ENCODE assay signal across 9 cellular contexts in the genomic region with DNA sequence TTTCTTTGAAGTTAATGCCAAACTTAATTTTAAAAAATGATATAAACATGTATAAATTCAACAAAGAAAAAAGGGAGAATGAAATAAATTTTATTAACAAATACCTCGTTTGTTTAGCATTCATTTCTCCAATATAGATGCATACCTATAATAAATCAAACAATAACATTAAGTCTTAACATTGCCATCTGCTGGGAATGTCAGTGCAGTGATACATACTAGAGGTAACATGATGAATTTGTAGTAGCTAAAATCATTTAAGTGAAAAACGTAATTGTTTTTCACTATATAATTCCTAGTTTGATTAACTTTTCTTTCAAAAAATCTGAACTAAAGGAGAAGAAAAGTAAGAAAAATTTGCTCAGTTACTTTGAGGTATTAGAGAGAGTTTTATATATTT.
DNase-seq lines count a peak whose midpoint lies in the region; ATAC-seq, FAIRE-seq and TF ChIP-seq lines count a peak whose summit lies in the region.
"Had no signal": no experiment of that assay in that cellular context is flagged by ENCODE, and none has a peak within 500 bp of the region (broad histone marks: within the 10 kb centered on the region; RNA-seq: fewer than 3 reads in every experiment).

No MANE protein-coding gene starts in this region.

- no peaks in the 10 kb centered on the region for H3K27me3 ChIP-seq in CD4-positive, alpha-beta T cell (ENCODE audit: control insufficient read depth, insufficient read depth, low read length)
- H3K27me3 ChIP-seq in GM12878 (replicated peaks in 1 of 2; ENCODE audit: control insufficient read depth in 2 of 2, insufficient read depth in 2 of 2, low read length in 1 of 2): no peaks in the 10 kb centered on the region

- ATAC-seq in CD4-positive, alpha-beta T cell (ENCODE audit: poor library complexity): peak; percentile 36
- ATAC-seq in GM12878 (no peak), GM21723 (IDR thresholded peaks at IDR 0.05; ENCODE audit: unreplicated experiment) (no peak), GM21737 (IDR thresholded peaks at IDR 0.05; ENCODE audit: unreplicated experiment) (no peak)

- H3K4me3 ChIP-seq in GM12878: no peak overlapping the region
- H3K4me3 ChIP-seq: SK-N-MC had no signal

- no peaks in the 10 kb centered on the region for H3K36me3 Mint-ChIP-seq in CD4-positive, alpha-beta T cell (ENCODE audit: low read depth)
- H3K36me3 Mint-ChIP-seq in activated naive CD4-positive, alpha-beta T cell treated with anti-CD3 and anti-CD28 coated beads for 36 hours (ENCODE audit: low read depth): peaks cover 8% of the 10 kb centered on the region

- no peak for DNase-seq in CD4-positive, alpha-beta T cell
- peak; percentile 47 for DNase-seq in HT-29 (ENCODE audit: low spot score)
- DNase-seq in GM12878 (ENCODE audit: low read depth, low spot score): no peak
- DNase-seq in kidney glomerular epithelial cell (lab: John Stamatoyannopoulos, UW): peak; percentile 36
- no peak for DNase-seq in activated naive CD4-positive, alpha-beta T cell treated with anti-CD3 and anti-CD28 coated beads for 36 hours

- CTCF ChIA-PET in CD4-positive, alpha-beta T cell (lab: Charles Lee): no interaction called here
- CTCF ChIA-PET in GM12878 (lab: Yijun Ruan, JAX): interaction anchor here (0.6 kb wide), 2 partner anchors 22 to 25 kb away, joined by 3 to 4 read pairs; no protein-coding TSS in a partner anchor
- CTCF ChIA-PET in activated naive CD4-positive, alpha-beta T cell treated with anti-CD3 and anti-CD28 coated beads for 36 hours (lab: Charles Lee): interaction anchor here (1.0 kb wide), 1 partner anchor 8 kb away, joined by 3 read pairs; no protein-coding TSS in a partner anchor

- RAD21 ChIA-PET in GM12878 (lab: Charles Lee; ENCODE audit: unreplicated experiment): interaction anchor here (0.6 to 1.6 kb wide), 5 partner anchors 21 to 507 kb away, joined by 3 to 4 read pairs (median 3); no protein-coding TSS in a partner anchor

- POLR2A ChIA-PET in CD4-positive, alpha-beta T cell (lab: Charles Lee): no interaction called here
- POLR2A ChIA-PET in GM12878 (lab: Charles Lee): no interaction called here

- peaks cover 37% of the 10 kb centered on the region for H3K4me1 Mint-ChIP-seq in CD4-positive, alpha-beta T cell (ENCODE audit: low read depth)
- peaks cover 62% of the 10 kb centered on the region for H3K4me1 Mint-ChIP-seq in activated naive CD4-positive, alpha-beta T cell treated with anti-CD3 and anti-CD28 coated beads for 36 hours (ENCODE audit: low read depth)

- H3K4me1 ChIP-seq in GM12878 (ENCODE audit: control insufficient read depth, insufficient read depth, low read length): peaks cover 4% of the 10 kb centered on the region

- in situ Hi-C loops in GM12878 (cut with MboI): no loop called here

- H3K9me3 Mint-ChIP-seq in CD4-positive, alpha-beta T cell: no peaks in the 10 kb centered on the region
- peaks cover 5% of the 10 kb centered on the region for H3K9me3 Mint-ChIP-seq in activated naive CD4-positive, alpha-beta T cell treated with anti-CD3 and anti-CD28 coated beads for 36 hours

- WGBS in GM12878 (ENCODE audit: insufficient coverage, insufficient replicate concordance, low lambda C conversion rate, missing lambda C conversion rate): 96% methylated on average over 2 of the region's 2 CpGs

- no peak for TF ChIP-seq POLR2A in GM12878 (IDR thresholded peaks at IDR 0.05; ENCODE audit: low read depth, low read length)

- no peak for FAIRE-seq in GM12878 (lab: Jason Lieb, UNC)
- FAIRE-seq: islet of Langerhans had no signal

- H3K4me3 Mint-ChIP-seq in CD4-positive, alpha-beta T cell: no peak overlapping the region
- no peak overlapping the region for H3K4me3 Mint-ChIP-seq in activated naive CD4-positive, alpha-beta T cell treated with anti-CD3 and anti-CD28 coated beads for 36 hours

- TF ChIP-seq EP300 in GM12878 (IDR thresholded peaks at IDR 0.05; ENCODE audit: borderline replicate concordance in 1 of 2, control insufficient read depth in 1 of 2, low read depth in 2 of 2, low read length in 2 of 2): no peak

- H3K9me3 ChIP-seq in CD4-positive, alpha-beta T cell (ENCODE audit: control insufficient read depth, low read length): no peaks in the 10 kb centered on the region
- H3K9me3 ChIP-seq in GM12878 (replicated peaks; ENCODE audit: control insufficient read depth, insufficient read depth, low read length): peaks cover 8% of the 10 kb centered on the region

- BruUV-seq in GM12878 (replicated peaks; lab: Mats Ljungman, UMichigan): no TSS peak

- peaks cover 0 to 6% of the 10 kb centered on the region in 2 experiments; a peak in 2 of 4 replicates for H3K36me3 ChIP-seq in GM12878 (ENCODE audit: control insufficient read depth in 2 of 2, insufficient read depth in 2 of 2, low read length in 1 of 2)

- no peak overlapping the region for H3K27ac ChIP-seq in CD4-positive, alpha-beta T cell (ENCODE audit: low read depth, low read length)
- no peak overlapping the region for H3K27ac ChIP-seq in GM12878 (ENCODE audit: control insufficient read depth, insufficient read depth)
- H3K27ac ChIP-seq: SK-N-MC had no signal

- SMC1A ChIA-PET in GM12878 (lab: Charles Lee; ENCODE audit: uncharacterized antibody, unreplicated experiment): interaction anchor here (0.6 to 4.6 kb wide), 10 partner anchors 15 to 540 kb away, joined by 3 to 30 read pairs (median 4); no protein-coding TSS in a partner anchor

- H3K79me2 ChIP-seq in GM12878 (ENCODE audit: control insufficient read depth, insufficient read depth, low read length): no peaks in the 10 kb centered on the region

- H3K9ac ChIP-seq in GM12878 (ENCODE audit: control insufficient read depth, insufficient read depth, low read length): no peak overlapping the region

- H3K4me2 ChIP-seq in GM12878 (ENCODE audit: control insufficient read depth, insufficient read depth): no peak overlapping the region

- TF ChIP-seq RAD21 in GM12878 (IDR thresholded peaks at IDR 0.05; ENCODE audit: insufficient read depth, low read depth, low read length): peak; percentile 28; the same call in 1 of the 2 replicates

- no peaks in the 10 kb centered on the region for H4K20me1 ChIP-seq in GM12878 (ENCODE audit: control insufficient read depth, insufficient read depth)

- peak; percentile 40 for TF ChIP-seq CTCF in CD4-positive, alpha-beta T cell (IDR thresholded peaks at IDR 0.05)
- no peak; a peak in 1 of 6 replicates for TF ChIP-seq CTCF in GM12878 (IDR thresholded peaks at IDR 0.05 in 2 of 3, conservative IDR thresholded peaks at IDR 0.05 in 1 of 3; ENCODE audit: control insufficient read depth in 2 of 3, extremely low read depth in 1 of 3, insufficient read depth in 1 of 3, low read depth in 3 of 3, low read length in 3 of 3)

- H3K27ac Mint-ChIP-seq in CD4-positive, alpha-beta T cell: no peak overlapping the region
- H3K27ac Mint-ChIP-seq in activated naive CD4-positive, alpha-beta T cell treated with anti-CD3 and anti-CD28 coated beads for 36 hours: no peak overlapping the region

- no peak overlapping the region for H2AFZ ChIP-seq in GM12878 (ENCODE audit: control insufficient read depth, low read depth, low read length)

- no peaks in the 10 kb centered on the region for H3K27me3 Mint-ChIP-seq in CD4-positive, alpha-beta T cell
- H3K27me3 Mint-ChIP-seq in activated naive CD4-positive, alpha-beta T cell treated with anti-CD3 and anti-CD28 coated beads for 36 hours (ENCODE audit: low read depth): no peaks in the 10 kb centered on the region

- intact Hi-C loops in CD4-positive, alpha-beta T cell (cut with DNase I, micrococcal nuclease): loop anchor here in 1 of 2 experiments (1.0 to 10.0 kb wide), 2 partner anchors 344 to 523 kb away; a partner anchor contains a TSS
- intact Hi-C loops in GM12878 (cut with micrococcal nuclease; ENCODE audit: unreplicated experiment): loop anchor here (5.0 kb wide), 1 partner anchor 522 kb away; no protein-coding TSS in a partner anchor
- intact Hi-C loops in activated naive CD4-positive, alpha-beta T cell treated with anti-CD3 and anti-CD28 coated beads for 36 hours (cut with micrococcal nuclease): loop anchor here (1.0 kb wide), 1 partner anchor 522 kb away; no protein-coding TSS in a partner anchor

TF ChIP-seq in GM12878, 131 proteins besides CTCF, POLR2A, EP300 and RAD21:
- peak; percentile 24; the same call in 1 of the 2 replicates for TF ChIP-seq SMC3 (IDR thresholded peaks at IDR 0.05; ENCODE audit: borderline replicate concordance, low read length)
- TF ChIP-seq, protein P1, sequence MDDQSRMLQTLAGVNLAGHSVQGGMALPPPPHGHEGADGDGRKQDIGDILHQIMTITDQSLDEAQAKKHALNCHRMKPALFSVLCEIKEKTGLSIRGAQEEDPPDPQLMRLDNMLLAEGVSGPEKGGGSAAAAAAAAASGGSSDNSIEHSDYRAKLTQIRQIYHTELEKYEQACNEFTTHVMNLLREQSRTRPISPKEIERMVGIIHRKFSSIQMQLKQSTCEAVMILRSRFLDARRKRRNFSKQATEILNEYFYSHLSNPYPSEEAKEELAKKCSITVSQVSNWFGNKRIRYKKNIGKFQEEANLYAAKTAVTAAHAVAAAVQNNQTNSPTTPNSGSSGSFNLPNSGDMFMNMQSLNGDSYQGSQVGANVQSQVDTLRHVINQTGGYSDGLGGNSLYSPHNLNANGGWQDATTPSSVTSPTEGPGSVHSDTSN (IDR thresholded peaks at IDR 0.05; ENCODE audit: insufficient replicate concordance, low read depth, low read length): no peak

Comparison
In these comparisons a context has a peak if more than half of its experiments do, and no peak if none do; other contexts are left out.
1. DNase-seq: peak in HT-29 (single experiment) and kidney glomerular epithelial cell (single experiment); none in CD4-positive, alpha-beta T cell (0 of 10), GM12878 (single experiment) and activated naive CD4-positive, alpha-beta T cell treated with anti-CD3 and anti-CD28 coated beads for 36 hours (single experiment).